Comparison of ENCODE assay signal across 8 cellular contexts in the genomic region with DNA sequence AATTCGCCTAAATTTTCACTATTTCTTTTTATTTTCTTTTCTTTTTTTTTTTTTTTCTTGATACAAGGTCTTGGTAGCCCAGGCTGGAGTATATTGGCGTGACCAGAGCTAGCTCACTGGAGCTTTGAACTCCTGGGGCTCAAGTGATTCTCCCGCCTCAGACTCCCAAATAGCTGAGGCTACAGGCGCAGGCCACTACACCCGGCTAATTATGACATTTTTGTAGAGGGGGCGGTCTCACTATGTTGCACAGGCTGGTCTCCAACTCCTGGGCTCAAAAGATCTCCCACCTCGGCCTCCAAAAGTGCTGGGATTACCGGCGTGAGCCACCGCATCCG. TPM values are rescaled to one million over a fixed set of nuclear protein-coding genes. Genes with fewer than 3 reads are reported as not detected.
DNase-seq lines count a peak whose midpoint lies in the region; ATAC-seq and TF ChIP-seq lines count a peak whose summit lies in the region.

No MANE protein-coding gene starts in this region.

- H3K9me3 ChIP-seq in HAP-1 (no peaks in the 10 kb centered on the region), left ventricle myocardium inferior (replicated peaks) (no peaks in the 10 kb centered on the region)

- no peaks in the 10 kb centered on the region for H3K36me3 ChIP-seq in HAP-1 (replicated peaks)
- no peaks in the 10 kb centered on the region for H3K36me3 ChIP-seq in left ventricle myocardium inferior

- peak overlapping the region; percentile 74 for H3K4me3 ChIP-seq in HAP-1
- H3K4me3 ChIP-seq in left ventricle myocardium inferior, result peak overlapping the region; percentile 89
- H3K4me3 ChIP-seq in skin epidermis, result peak overlapping the region; percentile 53 to 87 (median 58)

- intact Hi-C loops in left ventricle myocardium inferior (cut with micrococcal nuclease), result no loop called here
- intact Hi-C loops in head of caudate nucleus (cut with DNase I), result no loop called here

- peak in 1 of 2 experiments; percentile 13 for DNase-seq in HAP-1 (ENCODE audit: low spot score in 2 of 2)
- DNase-seq in left ventricle myocardium inferior, result no peak
- DNase-seq in DMS114 treated with DMSO at 0.1 percent for 48 hours (lab: John Stamatoyannopoulos, UW; ENCODE audit: unreplicated experiment), result no peak
- no peak for DNase-seq in head of caudate nucleus
- DNase-seq in DMS153 treated with DMSO at 0.1 percent for 48 hours (lab: John Stamatoyannopoulos, UW; ENCODE audit: unreplicated experiment), result no peak

- in situ Hi-C loops in HAP-1 (cut with MboI; ENCODE audit: low sequenced_read_pairs), result no loop called here

- TF ChIP-seq CTCF in VCaP (conservative IDR thresholded peaks at IDR 0.05), result no peak
- TF ChIP-seq CTCF in left ventricle myocardium inferior (IDR thresholded peaks at IDR 0.05; ENCODE audit: borderline replicate concordance), result no peak

- peak overlapping the region; percentile 92 for H3K27ac ChIP-seq in VCaP
- H3K27ac ChIP-seq in left ventricle myocardium inferior (replicated peaks), result peak overlapping the region; percentile 94
- peak overlapping the region in 17 of 21 experiments; percentile 47 to 93 (median 85) for H3K27ac ChIP-seq in skin epidermis

- no peaks in the 10 kb centered on the region for H3K27me3 ChIP-seq in HAP-1 (ENCODE audit: low read depth)
- H3K27me3 ChIP-seq in left ventricle myocardium inferior (ENCODE audit: low read depth), result no peaks in the 10 kb centered on the region

- H3K4me1 ChIP-seq in HAP-1, result peaks cover 2% of the 10 kb centered on the region; the same call in 1 of the 2 replicates
- H3K4me1 ChIP-seq in left ventricle myocardium inferior, result peaks cover 17% of the 10 kb centered on the region

- no peak for ATAC-seq in GM21367 (IDR thresholded peaks at IDR 0.05; ENCODE audit: unreplicated experiment)

RNA-seq across cellular contexts. Expression of a gene that starts 37.3 kb away (rescaled TPM):
- 65.4 TPM for total RNA-seq in left ventricle myocardium inferior
